In genomic region chr4:88043001-88043400, GRCh38 we compare ENCODE assay signal across 23 cellular contexts. TPM values are rescaled to one million over a fixed set of nuclear protein-coding genes. Genes with fewer than 3 reads are reported as not detected.
A peak's percentile ranks its signal among the peaks of the same experiment; 100 is the strongest.
DNase-seq lines count a peak whose midpoint lies in the region; TF ChIP-seq lines count a peak whose summit lies in the region.
"Had no signal": no experiment of that assay in that cellular context is flagged by ENCODE, and none has a peak within 500 bp of the region (broad histone marks: within the 10 kb centered on the region; RNA-seq: fewer than 3 reads in every experiment).

No MANE protein-coding gene starts in this region.

- intact Hi-C loops in ascending aorta (cut with DNase I) (no loop called here), vagina (cut with DNase I) (no loop called here)

- no peak for TF ChIP-seq POLR2A in vagina (IDR thresholded peaks at IDR 0.05)

- H3K27me3 ChIP-seq in ascending aorta (no peaks in the 10 kb centered on the region), vagina (no peaks in the 10 kb centered on the region)
- H3K27me3 ChIP-seq: SJSA1 had no signal

- H3K9me3 ChIP-seq in ascending aorta = no peaks in the 10 kb centered on the region
- no peaks in the 10 kb centered on the region for H3K9me3 ChIP-seq in vagina
- H3K9me3 ChIP-seq: HAP-1, SJSA1 had no signal

- DNase-seq in LNCaP clone FGC (ENCODE audit: low read depth) (peak; percentile 80), ascending aorta (ENCODE audit: low spot score in 2 of 2) (no peak), fibroblast of villous mesenchyme (ENCODE audit: low read depth) (peak; percentile 47), vagina (ENCODE audit: extremely low spot score in 2 of 2) (no peak), DMS79 (lab: John Stamatoyannopoulos, UW) (no peak), cerebellar nuclear complex (lab: John Stamatoyannopoulos, UW) (no peak), GM03348 (ENCODE audit: low spot score) (no peak)
- DNase-seq: ACHN; CD4-positive, CD25-positive, alpha-beta regulatory T cell; DMS153; GOT3; HFFc6; IMR-90; KG1; NCI-H1048; NCI-H1417; NCI-H1694; NCI-H2029 treated with DMSO at 0.1 percent for 48 hours; NCI-H2227 treated with DMSO at 0.1 percent for 48 hours; NCI-H526 treated with DMSO at 0.1 percent for 48 hours; PC-9 had no signal

- no peak for TF ChIP-seq CTCF in LNCaP clone FGC (IDR thresholded peaks at IDR 0.05; ENCODE audit: control insufficient read depth, extremely low read depth, insufficient read depth)
- no peak for TF ChIP-seq CTCF in ascending aorta (IDR thresholded peaks at IDR 0.05)
- no peak for TF ChIP-seq CTCF in fibroblast of villous mesenchyme (IDR thresholded peaks at IDR 0.05; ENCODE audit: insufficient read depth, low read depth, low read length)
- TF ChIP-seq CTCF in vagina (IDR thresholded peaks at IDR 0.05) = no peak

- peaks cover 89 to 100% of the 10 kb centered on the region in 2 donors for H3K36me3 ChIP-seq in ascending aorta
- H3K36me3 ChIP-seq in vagina = peaks cover 0 to 59% of the 10 kb centered on the region in 2 donors

- H3K4me1 ChIP-seq in ascending aorta = peaks cover 0 to 6% of the 10 kb centered on the region in 2 donors
- H3K4me1 ChIP-seq in vagina = peaks cover 23% of the 10 kb centered on the region
- H3K4me1 ChIP-seq: HAP-1 had no signal

- H3K27ac ChIP-seq in ascending aorta = peak overlapping the region; percentile 30 to 41
- peak overlapping the region; percentile 51 for H3K27ac ChIP-seq in vagina
- H3K27ac ChIP-seq: PC-9, SJSA1 had no signal

- H3K4me3 ChIP-seq in LNCaP clone FGC (ENCODE audit: low read depth, low read length) = no peak overlapping the region
- no peak overlapping the region for H3K4me3 ChIP-seq in ascending aorta
- H3K4me3 ChIP-seq in fibroblast of villous mesenchyme (ENCODE audit: low read depth, low read length) = no peak overlapping the region
- H3K4me3 ChIP-seq in vagina = no peak overlapping the region
- H3K4me3 ChIP-seq: HAP-1, PC-9, SJSA1 had no signal

RNA-seq across cellular contexts. Expression of gene PKD2, which starts 35.6 kb away (rescaled TPM):
- 119 TPM for total RNA-seq in ascending aorta
- total RNA-seq in fibroblast of villous mesenchyme = 110 and 161 TPM in 2 replicates
- 33.1 TPM for total RNA-seq in vagina

Comparison
In these comparisons a context has a peak if more than half of its experiments do, and no peak if none do; other contexts are left out.
1. DNase-seq: peak in LNCaP clone FGC (single experiment) and fibroblast of villous mesenchyme (single experiment); none in ascending aorta (0 of 2), vagina (0 of 2), DMS79 (single experiment), cerebellar nuclear complex (0 of 2) and GM03348 (single experiment).